ENCODE assay signal across 36 cellular contexts in genomic region chr9:106120096-106120495, GRCh38.
DNase-seq lines count a peak whose midpoint lies in the region; ATAC-seq, FAIRE-seq and TF ChIP-seq lines count a peak whose summit lies in the region.
"Had no signal": no experiment of that assay in that cellular context is flagged by ENCODE, and none has a peak within 500 bp of the region (broad histone marks: within the 10 kb centered on the region; RNA-seq: fewer than 3 reads in every experiment).

No MANE protein-coding gene starts in this region.

- no peaks in the 10 kb centered on the region for H3K23me2 ChIP-seq in H1 (ENCODE audit: low read depth, low read length)

- H3K79me1 ChIP-seq in H1 (ENCODE audit: low read depth, low read length) = no peaks in the 10 kb centered on the region
- no peaks in the 10 kb centered on the region for H3K79me1 ChIP-seq in neuronal stem cell (ENCODE audit: low read depth, low read length)

- H2BK5ac ChIP-seq in H1 (ENCODE audit: low read depth, low read length) (no peak overlapping the region), neuronal stem cell (ENCODE audit: low read length) (no peak overlapping the region)

- H3K27ac Mint-ChIP-seq in GM23338 = peak overlapping the region; percentile 30; the same call in 1 of the 2 replicates
- no peak overlapping the region for H3K27ac Mint-ChIP-seq in nephron progenitor cell
- H3K27ac Mint-ChIP-seq: B cell; CD14-positive monocyte; CD4-positive, alpha-beta memory T cell; CD4-positive, alpha-beta T cell; CD4-positive, CD25-positive, alpha-beta regulatory T cell; CD8-positive, alpha-beta memory T cell; CD8-positive, alpha-beta T cell had no signal

- CTCF ChIA-PET in H1 (lab: Charles Lee; ENCODE audit: partially characterized antibody) = no interaction called here

- H2AFZ ChIP-seq in GM23338 (0 out of 2 replicates have a peak overlapping the region, but pooled peaks have one; percentile 34), H1 (ENCODE audit: low read length) (0 out of 2 replicates have a peak overlapping the region, but pooled peaks have one; percentile 2), neuronal stem cell (ENCODE audit: low read length) (peak overlapping the region; percentile 37)

- H3K79me2 ChIP-seq in GM23338 (replicated peaks; ENCODE audit: insufficient read depth) = no peaks in the 10 kb centered on the region
- no peaks in the 10 kb centered on the region for H3K79me2 ChIP-seq in H1 (ENCODE audit: control insufficient read depth in 1 of 2, insufficient read depth in 2 of 2, low read length in 2 of 2)

- 93% methylated on average over 9 of the region's 9 CpGs; no CpG with 5 or more reads in 1 of the 2 experiments for WGBS in H1 (ENCODE audit: extremely low coverage in 1 of 2, insufficient coverage in 1 of 2, insufficient read length in 1 of 2, insufficient replicate concordance in 2 of 2, low coverage in 1 of 2, low lambda C conversion rate in 2 of 2, missing lambda C conversion rate in 1 of 2), 2 experiments
- no CpG with 5 or more reads among the region's 9 CpGs for WGBS in neuronal stem cell (ENCODE audit: extremely low coverage in 2 of 2, insufficient read length in 2 of 2, insufficient replicate concordance in 1 of 2), 2 donors

- H3K23ac ChIP-seq in H1 (ENCODE audit: insufficient read length) = no peak overlapping the region
- H3K23ac ChIP-seq in neuronal stem cell (ENCODE audit: low read depth, low read length, poor library complexity) = no peak overlapping the region

- peaks cover under 1% of the 10 kb centered on the region; the same call in 2 of the 3 replicates for H3K36me3 Mint-ChIP-seq in GM23338 (ENCODE audit: low read depth)
- H3K36me3 Mint-ChIP-seq in nephron progenitor cell (ENCODE audit: low read depth) = no peaks in the 10 kb centered on the region
- H3K36me3 Mint-ChIP-seq: CD14-positive monocyte; CD4-positive, alpha-beta memory T cell; CD4-positive, CD25-positive, alpha-beta regulatory T cell; CD8-positive, alpha-beta memory T cell; CD8-positive, alpha-beta T cell had no signal

- FAIRE-seq in H1 (lab: Jason Lieb, UNC) = no peak
- FAIRE-seq: A204.1, A549, D721Med had no signal

- no peak overlapping the region for H3K4me3 Mint-ChIP-seq in GM23338
- peak overlapping the region; percentile 52 for H3K4me3 Mint-ChIP-seq in nephron progenitor cell
- H3K4me3 Mint-ChIP-seq: B cell; CD14-positive monocyte; CD4-positive, alpha-beta memory T cell; CD4-positive, alpha-beta T cell; CD4-positive, CD25-positive, alpha-beta regulatory T cell; CD8-positive, alpha-beta memory T cell; CD8-positive, alpha-beta T cell had no signal

- no peak for TF ChIP-seq EP300 in H1 (IDR thresholded peaks at IDR 0.05; ENCODE audit: borderline replicate concordance in 1 of 2, low read depth in 2 of 2, low read length in 2 of 2)

- ATAC-seq in GM23338 (no peak), HG02970 (IDR thresholded peaks at IDR 0.05; ENCODE audit: low FRiP score, unreplicated experiment) (no peak), GM21390 (IDR thresholded peaks at IDR 0.05; ENCODE audit: unreplicated experiment) (no peak)
- ATAC-seq: A549; CD8-positive, alpha-beta T cell had no signal

- H3K27me3 ChIP-seq in GM23338 (ENCODE audit: insufficient read depth) (no peaks in the 10 kb centered on the region), H1 (replicated peaks in 1 of 4; ENCODE audit: control insufficient read depth in 3 of 4, extremely low read depth in 1 of 4, insufficient read depth in 3 of 4, low read length in 3 of 4) (no peaks in the 10 kb centered on the region), neuronal stem cell (ENCODE audit: control insufficient read depth in 3 of 3, insufficient read depth in 3 of 3, low read depth in 1 of 3, low read length in 3 of 3) (no peaks in the 10 kb centered on the region)
- H3K27me3 ChIP-seq: BE2C; BLaER1; BLaER1 treated with 17β-estradiol and CSF1 and Interleukin-3, amounts not matched to agents 10 nM and 100 nM had no signal

- TF ChIP-seq RAD21 in H1 (IDR thresholded peaks at IDR 0.05 in 1 of 2, conservative IDR thresholded peaks at IDR 0.05 in 1 of 2; ENCODE audit: low read depth in 2 of 2, low read length in 2 of 2) = no peak

- no peak overlapping the region for H3K4me3 ChIP-seq in GM23338
- H3K4me3 ChIP-seq in H1 (ENCODE audit: extremely low read depth in 1 of 4, insufficient read depth in 2 of 4, low read depth in 3 of 4, low read length in 4 of 4) = no peak overlapping the region
- H3K4me3 ChIP-seq in neuronal stem cell (ENCODE audit: low read length in 2 of 2) = no peak overlapping the region
- H3K4me3 ChIP-seq: A549; BLaER1; BLaER1 treated with 17β-estradiol and CSF1 and Interleukin-3, amounts not matched to agents 10 nM and 100 nM had no signal

- H3K9ac ChIP-seq in H1 (replicated peaks in 1 of 4; ENCODE audit: extremely low read depth in 1 of 4, low read depth in 3 of 4, low read length in 3 of 4) = no peak overlapping the region
- peak overlapping the region; percentile 38 for H3K9ac ChIP-seq in neuronal stem cell (ENCODE audit: low read depth, low read length, poor library complexity)
- H3K9ac ChIP-seq: BLaER1; BLaER1 treated with 17β-estradiol and CSF1 and Interleukin-3, amounts not matched to agents 10 nM and 100 nM had no signal

- H4K91ac ChIP-seq in H1 (replicated peaks; ENCODE audit: insufficient read length, low read length) (no peak overlapping the region), neuronal stem cell (ENCODE audit: low read depth, low read length, poor library complexity) (no peak overlapping the region)

- no peak for TF ChIP-seq POLR2A in H1 (IDR thresholded peaks at IDR 0.05; ENCODE audit: control extremely low read depth in 1 of 2, low read depth in 2 of 2, low read length in 2 of 2)

- no peaks in the 10 kb centered on the region for H3K4me1 Mint-ChIP-seq in GM23338
- H3K4me1 Mint-ChIP-seq in nephron progenitor cell = peaks cover 9% of the 10 kb centered on the region
- H3K4me1 Mint-ChIP-seq: B cell; CD14-positive monocyte; CD4-positive, alpha-beta memory T cell; CD4-positive, CD25-positive, alpha-beta regulatory T cell; CD8-positive, alpha-beta memory T cell had no signal

- H3K9me3 Mint-ChIP-seq in GM23338 (peaks cover 4% of the 10 kb centered on the region), nephron progenitor cell (peaks cover 11% of the 10 kb centered on the region)

- H2AK5ac ChIP-seq in H1 (ENCODE audit: low read depth, low read length) = no peak overlapping the region
- no peak overlapping the region for H2AK5ac ChIP-seq in neuronal stem cell (ENCODE audit: low read depth, low read length)

- H4K5ac ChIP-seq in H1 (ENCODE audit: insufficient read length, low read depth, low read length) = no peak overlapping the region

- H3K27me3 Mint-ChIP-seq in GM23338 (ENCODE audit: insufficient read depth, low read depth, poor library complexity) = no peaks in the 10 kb centered on the region
- H3K27me3 Mint-ChIP-seq in nephron progenitor cell (ENCODE audit: low read depth, poor library complexity) = peaks cover 21% of the 10 kb centered on the region
- H3K27me3 Mint-ChIP-seq: B cell; CD4-positive, alpha-beta memory T cell; CD4-positive, alpha-beta T cell; CD4-positive, CD25-positive, alpha-beta regulatory T cell had no signal

- no peak overlapping the region for H3K4me2 ChIP-seq in GM23338
- H3K4me2 ChIP-seq in H1 (ENCODE audit: insufficient read depth in 1 of 2, low read depth in 2 of 2, low read length in 2 of 2) = no peak overlapping the region
- H3K4me2 ChIP-seq in neuronal stem cell (ENCODE audit: insufficient read depth, low read length, poor library complexity, severe bottlenecking) = no peak overlapping the region
- H3K4me2 ChIP-seq: A549; BLaER1; BLaER1 treated with 17β-estradiol and CSF1 and Interleukin-3, amounts not matched to agents 10 nM and 100 nM had no signal

- H3K36me3 ChIP-seq in GM23338 (ENCODE audit: insufficient read depth) = no peaks in the 10 kb centered on the region
- H3K36me3 ChIP-seq in H1 (ENCODE audit: control insufficient read depth in 2 of 4, insufficient read depth in 4 of 4, low read length in 3 of 4) = no peaks in the 10 kb centered on the region
- H3K36me3 ChIP-seq in neuronal stem cell (replicated peaks in 1 of 2; ENCODE audit: control insufficient read depth in 2 of 2, insufficient read depth in 2 of 2, low read length in 2 of 2) = no peaks in the 10 kb centered on the region
- H3K36me3 ChIP-seq: BE2C; BLaER1; BLaER1 treated with 17β-estradiol and CSF1 and Interleukin-3, amounts not matched to agents 10 nM and 100 nM had no signal

- TF ChIP-seq CTCF in GM23338 (conservative IDR thresholded peaks at IDR 0.05; ENCODE audit: low read depth in 2 of 2) = no peak
- no peak for TF ChIP-seq CTCF in H1 (IDR thresholded peaks at IDR 0.05; ENCODE audit: control extremely low read depth in 1 of 3, insufficient read depth in 1 of 3, low read depth in 1 of 3, low read length in 3 of 3)
- TF ChIP-seq CTCF in nephron progenitor cell (IDR thresholded peaks at IDR 0.05) = no peak

- no peaks in the 10 kb centered on the region for H3F3A ChIP-seq in GM23338 (replicated peaks; ENCODE audit: low read depth)

- H3K9me2 ChIP-seq in GM23338 (ENCODE audit: insufficient read depth) = no peaks in the 10 kb centered on the region; the same call in 1 of the 2 replicates

- no peak overlapping the region for H2BK20ac ChIP-seq in H1 (ENCODE audit: low read length)

- H3K9me3 ChIP-seq in H1 (ENCODE audit: insufficient read depth in 2 of 2, low read depth in 1 of 2, low read length in 1 of 2) (no peaks in the 10 kb centered on the region), neuronal stem cell (replicated peaks in 1 of 2; ENCODE audit: control insufficient read depth in 2 of 2, insufficient read depth in 1 of 2, low read depth in 1 of 2, low read length in 2 of 2) (peaks cover 0 to 5% of the 10 kb centered on the region in 2 donors)
- H3K9me3 ChIP-seq: A549, BE2C, BLaER1, Caco-2 had no signal

- no peak overlapping the region for H3K4ac ChIP-seq in H1 (replicated peaks; ENCODE audit: insufficient read length, low read depth, low read length)
- H3K4ac ChIP-seq in neuronal stem cell (ENCODE audit: low read length) = no peak overlapping the region

- POLR2A ChIA-PET in H1 (lab: Charles Lee; ENCODE audit: partially characterized antibody) = no interaction called here

- H2BK12ac ChIP-seq in H1 (ENCODE audit: low read depth, low read length) (no peak overlapping the region), neuronal stem cell (ENCODE audit: low read length) (no peak overlapping the region)

- no peak overlapping the region for H2BK15ac ChIP-seq in H1 (ENCODE audit: low read length)
- no peak overlapping the region for H2BK15ac ChIP-seq in neuronal stem cell (ENCODE audit: low read length)

- no peak for DNase-seq in GM23338 (ENCODE audit: low spot score)
- DNase-seq in H1 (ENCODE audit: low read depth in 1 of 2, low spot score in 2 of 2) = no peak
- no peak for DNase-seq in nephron progenitor cell
- no peak for DNase-seq in neuronal stem cell (ENCODE audit: low spot score)
- DNase-seq in COR-L47 (lab: John Stamatoyannopoulos, UW) = no peak
- no peak for DNase-seq in GOT3 (lab: John Stamatoyannopoulos, UW)
- DNase-seq: 8988T; ACHN; AML-193; BE2C; C1 segment of cervical spinal cord; Caco-2; Calu3; CD4-positive, alpha-beta memory T cell; CD4-positive, alpha-beta T cell; CD4-positive, CD25-positive, alpha-beta regulatory T cell; CD8-positive, alpha-beta memory T cell; CD8-positive, alpha-beta T cell; DMS 273 treated with DMSO at 0.1 percent for 48 hours; DMS153; DMS53; DMS79; DMS79 treated with DMSO at 0.1 percent for 48 hours; DND-41; EL had no signal

- H3K56ac ChIP-seq in H1 (replicated peaks; ENCODE audit: insufficient read length, low read depth, low read length) = no peak overlapping the region

- no peak overlapping the region for H3K18ac ChIP-seq in H1 (ENCODE audit: extremely low read depth, low read length)
- no peak overlapping the region for H3K18ac ChIP-seq in neuronal stem cell (ENCODE audit: low read length)

- H4K20me1 ChIP-seq in GM23338 (replicated peaks; ENCODE audit: insufficient read depth) (no peaks in the 10 kb centered on the region), H1 (replicated peaks in 1 of 2; ENCODE audit: control insufficient read depth in 1 of 2, insufficient read depth in 2 of 2, low read length in 2 of 2) (no peaks in the 10 kb centered on the region)
- H4K20me1 ChIP-seq: BLaER1; BLaER1 treated with 17β-estradiol and CSF1 and Interleukin-3, amounts not matched to agents 10 nM and 100 nM had no signal

- H3K27ac ChIP-seq in GM23338 (ENCODE audit: low read depth) (no peak overlapping the region), H1 (ENCODE audit: low read depth, low read length) (no peak overlapping the region), neuronal stem cell (replicated peaks; ENCODE audit: low read length) (no peak overlapping the region)
- H3K27ac ChIP-seq: 22Rv1; A549; BLaER1; BLaER1 treated with 17β-estradiol and CSF1 and Interleukin-3, amounts not matched to agents 10 nM and 100 nM; C4-2B had no signal

- H2BK120ac ChIP-seq in H1 (replicated peaks; ENCODE audit: low read depth, low read length) = no peak overlapping the region
- H2BK120ac ChIP-seq in neuronal stem cell (ENCODE audit: low read depth, low read length) = no peak overlapping the region

- peak overlapping the region; percentile 25; the same call in 1 of the 2 replicates for H4K8ac ChIP-seq in H1 (ENCODE audit: extremely low read depth, insufficient read depth, low read length)
- no peak overlapping the region for H4K8ac ChIP-seq in neuronal stem cell (ENCODE audit: low read depth, low read length)

- H3K14ac ChIP-seq in H1 (ENCODE audit: insufficient read length) (peak overlapping the region; percentile 63), neuronal stem cell (ENCODE audit: low read length) (no peak overlapping the region)

- H3K4me1 ChIP-seq in GM23338 (ENCODE audit: insufficient read depth) (no peaks in the 10 kb centered on the region), H1 (replicated peaks in 1 of 4; ENCODE audit: control insufficient read depth in 3 of 4, insufficient read depth in 4 of 4, low read length in 3 of 4) (no peaks in the 10 kb centered on the region), neuronal stem cell (ENCODE audit: control insufficient read depth in 2 of 2, insufficient read depth in 1 of 2, low read depth in 1 of 2, low read length in 2 of 2) (peaks cover 0 to 4% of the 10 kb centered on the region in 2 donors)
- H3K4me1 ChIP-seq: A549; BE2C; BLaER1; BLaER1 treated with 17β-estradiol and CSF1 and Interleukin-3, amounts not matched to agents 10 nM and 100 nM; Caco-2 had no signal
